In the genomic region with DNA sequence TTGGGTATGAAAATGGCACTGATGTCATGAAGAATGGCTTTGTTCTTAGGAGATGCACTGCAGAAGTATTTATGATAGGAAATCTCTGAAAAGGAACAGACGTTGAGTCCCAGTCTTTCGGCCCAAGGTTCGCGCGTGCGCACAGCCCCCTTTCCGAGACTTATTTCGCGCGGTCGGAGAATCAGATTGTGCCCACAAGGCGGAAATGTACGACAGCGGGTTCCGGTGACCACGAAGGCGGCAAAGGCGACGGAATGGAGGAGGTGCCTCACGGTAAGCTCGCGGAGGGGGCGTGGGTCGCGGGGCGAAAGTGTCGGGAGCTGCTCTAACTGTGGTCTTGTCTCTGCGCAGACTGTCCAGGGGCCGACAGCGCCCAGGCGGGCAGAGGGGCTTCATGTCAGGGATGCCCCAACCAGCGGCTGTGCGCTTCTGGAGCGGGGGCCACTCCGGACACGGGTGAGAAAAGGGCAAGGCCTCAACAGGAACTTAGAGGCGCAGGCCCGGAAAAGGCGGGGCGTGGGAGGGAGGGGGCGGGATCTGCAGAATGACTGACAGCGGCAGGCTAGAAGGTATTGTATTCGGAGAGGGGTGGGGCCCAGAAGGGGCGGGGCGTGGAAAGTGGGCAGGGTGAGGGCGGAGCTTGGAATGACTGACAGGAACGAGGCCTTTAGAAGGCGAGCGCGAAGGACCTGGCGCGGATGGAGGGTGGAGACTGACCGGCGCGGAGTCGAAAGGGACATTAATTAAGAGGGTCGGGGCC, we compare ENCODE assay signal across 1 cellular context.
A peak's percentile ranks its signal among the peaks of the same experiment; 100 is the strongest.
TF ChIP-seq lines count a peak whose summit lies in the region.

Gene NUBP1, plus strand, starts transcription at position 233 of the 760 bp plus-strand sequence. Its CDS starts 22 bp downstream, at position 255.

TF ChIP-seq in K562, 482 proteins besides CTCF, POLR2A, EP300 and RAD21 (continued from another document and continues in another):
- TF ChIP-seq CHD7 (IDR thresholded peaks at IDR 0.05; ENCODE audit: low read depth, low read length) = no peak
- no peak for TF ChIP-seq GTF2F1 (IDR thresholded peaks at IDR 0.05; ENCODE audit: low read depth, low read length)
- no peak for TF ChIP-seq ZNF347 (CRISPR knock-in tag; IDR thresholded peaks at IDR 0.05; ENCODE audit: low read depth)
- TF ChIP-seq ZNF197 (CRISPR knock-in tag; IDR thresholded peaks at IDR 0.05; ENCODE audit: low read depth) = no peak
- peak; percentile 86 for TF ChIP-seq MAX (CRISPR knock-in tag; IDR thresholded peaks at IDR 0.05)
- no peak for TF ChIP-seq SOX6 (IDR thresholded peaks at IDR 0.05)
- TF ChIP-seq, protein P1, sequence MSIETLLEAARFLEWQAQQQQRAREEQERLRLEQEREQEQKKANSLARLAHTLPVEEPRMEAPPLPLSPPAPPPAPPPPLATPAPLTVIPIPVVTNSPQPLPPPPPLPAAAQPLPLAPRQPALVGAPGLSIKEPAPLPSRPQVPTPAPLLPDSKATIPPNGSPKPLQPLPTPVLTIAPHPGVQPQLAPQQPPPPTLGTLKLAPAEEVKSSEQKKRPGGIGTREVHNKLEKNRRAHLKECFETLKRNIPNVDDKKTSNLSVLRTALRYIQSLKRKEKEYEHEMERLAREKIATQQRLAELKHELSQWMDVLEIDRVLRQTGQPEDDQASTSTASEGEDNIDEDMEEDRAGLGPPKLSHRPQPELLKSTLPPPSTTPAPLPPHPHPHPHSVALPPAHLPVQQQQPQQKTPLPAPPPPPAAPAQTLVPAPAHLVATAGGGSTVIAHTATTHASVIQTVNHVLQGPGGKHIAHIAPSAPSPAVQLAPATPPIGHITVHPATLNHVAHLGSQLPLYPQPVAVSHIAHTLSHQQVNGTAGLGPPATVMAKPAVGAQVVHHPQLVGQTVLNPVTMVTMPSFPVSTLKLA (conservative IDR thresholded peaks at IDR 0.05) = peak; percentile 67 to 87; a peak in 3 of 4 replicates
- TF ChIP-seq, protein P2, sequence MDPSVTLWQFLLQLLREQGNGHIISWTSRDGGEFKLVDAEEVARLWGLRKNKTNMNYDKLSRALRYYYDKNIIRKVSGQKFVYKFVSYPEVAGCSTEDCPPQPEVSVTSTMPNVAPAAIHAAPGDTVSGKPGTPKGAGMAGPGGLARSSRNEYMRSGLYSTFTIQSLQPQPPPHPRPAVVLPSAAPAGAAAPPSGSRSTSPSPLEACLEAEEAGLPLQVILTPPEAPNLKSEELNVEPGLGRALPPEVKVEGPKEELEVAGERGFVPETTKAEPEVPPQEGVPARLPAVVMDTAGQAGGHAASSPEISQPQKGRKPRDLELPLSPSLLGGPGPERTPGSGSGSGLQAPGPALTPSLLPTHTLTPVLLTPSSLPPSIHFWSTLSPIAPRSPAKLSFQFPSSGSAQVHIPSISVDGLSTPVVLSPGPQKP (CRISPR knock-in tag; IDR thresholded peaks at IDR 0.05) = no peak
- TF ChIP-seq HSF4 (CRISPR knock-in tag; IDR thresholded peaks at IDR 0.05; ENCODE audit: borderline replicate concordance) = no peak
- TF ChIP-seq ERF (CRISPR knock-in tag; IDR thresholded peaks at IDR 0.05) = peak; percentile 68; the same call in 1 of the 2 replicates
- no peak for TF ChIP-seq TCF7 (IDR thresholded peaks at IDR 0.05; ENCODE audit: borderline replicate concordance)
- no peak for TF ChIP-seq NONO (IDR thresholded peaks at IDR 0.05; ENCODE audit: low read depth in 2 of 2, low read length in 1 of 2)
- TF ChIP-seq, protein P3, sequence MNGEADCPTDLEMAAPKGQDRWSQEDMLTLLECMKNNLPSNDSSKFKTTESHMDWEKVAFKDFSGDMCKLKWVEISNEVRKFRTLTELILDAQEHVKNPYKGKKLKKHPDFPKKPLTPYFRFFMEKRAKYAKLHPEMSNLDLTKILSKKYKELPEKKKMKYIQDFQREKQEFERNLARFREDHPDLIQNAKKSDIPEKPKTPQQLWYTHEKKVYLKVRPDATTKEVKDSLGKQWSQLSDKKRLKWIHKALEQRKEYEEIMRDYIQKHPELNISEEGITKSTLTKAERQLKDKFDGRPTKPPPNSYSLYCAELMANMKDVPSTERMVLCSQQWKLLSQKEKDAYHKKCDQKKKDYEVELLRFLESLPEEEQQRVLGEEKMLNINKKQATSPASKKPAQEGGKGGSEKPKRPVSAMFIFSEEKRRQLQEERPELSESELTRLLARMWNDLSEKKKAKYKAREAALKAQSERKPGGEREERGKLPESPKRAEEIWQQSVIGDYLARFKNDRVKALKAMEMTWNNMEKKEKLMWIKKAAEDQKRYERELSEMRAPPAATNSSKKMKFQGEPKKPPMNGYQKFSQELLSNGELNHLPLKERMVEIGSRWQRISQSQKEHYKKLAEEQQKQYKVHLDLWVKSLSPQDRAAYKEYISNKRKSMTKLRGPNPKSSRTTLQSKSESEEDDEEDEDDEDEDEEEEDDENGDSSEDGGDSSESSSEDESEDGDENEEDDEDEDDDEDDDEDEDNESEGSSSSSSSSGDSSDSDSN (IDR thresholded peaks at IDR 0.05; ENCODE audit: borderline replicate concordance in 1 of 2, low read depth in 2 of 2, low read length in 2 of 2) = no peak
- TF ChIP-seq SMAD4 (CRISPR knock-in tag; conservative IDR thresholded peaks at IDR 0.05) = 0 out of 2 replicates have a peak, but pooled peaks have one; percentile 23
- no peak for TF ChIP-seq PPARD (CRISPR knock-in tag; IDR thresholded peaks at IDR 0.05)
- TF ChIP-seq ZNF764 (CRISPR knock-in tag; IDR thresholded peaks at IDR 0.05; ENCODE audit: low read depth) = 0 out of 2 replicates have a peak, but pooled peaks have one; percentile 13
- TF ChIP-seq, protein P4, sequence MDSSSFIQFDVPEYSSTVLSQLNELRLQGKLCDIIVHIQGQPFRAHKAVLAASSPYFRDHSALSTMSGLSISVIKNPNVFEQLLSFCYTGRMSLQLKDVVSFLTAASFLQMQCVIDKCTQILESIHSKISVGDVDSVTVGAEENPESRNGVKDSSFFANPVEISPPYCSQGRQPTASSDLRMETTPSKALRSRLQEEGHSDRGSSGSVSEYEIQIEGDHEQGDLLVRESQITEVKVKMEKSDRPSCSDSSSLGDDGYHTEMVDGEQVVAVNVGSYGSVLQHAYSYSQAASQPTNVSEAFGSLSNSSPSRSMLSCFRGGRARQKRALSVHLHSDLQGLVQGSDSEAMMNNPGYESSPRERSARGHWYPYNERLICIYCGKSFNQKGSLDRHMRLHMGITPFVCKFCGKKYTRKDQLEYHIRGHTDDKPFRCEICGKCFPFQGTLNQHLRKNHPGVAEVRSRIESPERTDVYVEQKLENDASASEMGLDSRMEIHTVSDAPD (CRISPR knock-in tag; IDR thresholded peaks at IDR 0.05) = no peak
- TF ChIP-seq GATAD2B (IDR thresholded peaks at IDR 0.05; ENCODE audit: borderline replicate concordance) = no peak
- TF ChIP-seq, protein P5, sequence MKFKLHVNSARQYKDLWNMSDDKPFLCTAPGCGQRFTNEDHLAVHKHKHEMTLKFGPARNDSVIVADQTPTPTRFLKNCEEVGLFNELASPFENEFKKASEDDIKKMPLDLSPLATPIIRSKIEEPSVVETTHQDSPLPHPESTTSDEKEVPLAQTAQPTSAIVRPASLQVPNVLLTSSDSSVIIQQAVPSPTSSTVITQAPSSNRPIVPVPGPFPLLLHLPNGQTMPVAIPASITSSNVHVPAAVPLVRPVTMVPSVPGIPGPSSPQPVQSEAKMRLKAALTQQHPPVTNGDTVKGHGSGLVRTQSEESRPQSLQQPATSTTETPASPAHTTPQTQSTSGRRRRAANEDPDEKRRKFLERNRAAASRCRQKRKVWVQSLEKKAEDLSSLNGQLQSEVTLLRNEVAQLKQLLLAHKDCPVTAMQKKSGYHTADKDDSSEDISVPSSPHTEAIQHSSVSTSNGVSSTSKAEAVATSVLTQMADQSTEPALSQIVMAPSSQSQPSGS (CRISPR knock-in tag; IDR thresholded peaks at IDR 0.05) = no peak
- TF ChIP-seq ZKSCAN3 (CRISPR knock-in tag; IDR thresholded peaks at IDR 0.05) = no peak
- no peak for TF ChIP-seq STAT5A (IDR thresholded peaks at IDR 0.05; ENCODE audit: borderline replicate concordance, low read length)
- TF ChIP-seq CTBP1 (IDR thresholded peaks at IDR 0.05; ENCODE audit: borderline replicate concordance) = peak; percentile 70; the same call in 1 of the 2 replicates
- TF ChIP-seq NFE2 (IDR thresholded peaks at IDR 0.05; ENCODE audit: low read depth) = no peak
- TF ChIP-seq POLR2AphosphoS5 (IDR thresholded peaks at IDR 0.05; ENCODE audit: control insufficient read depth, insufficient read depth, low read depth, low read length) = peak; percentile 86; the same call in 1 of the 2 replicates
- no peak for TF ChIP-seq RBM39 (optimal IDR thresholded peaks at IDR 0.05; ENCODE audit: low read depth, low read length)
- no peak for TF ChIP-seq ZNF23 (CRISPR knock-in tag; IDR thresholded peaks at IDR 0.05)
- TF ChIP-seq GTF2E2 (tag; IDR thresholded peaks at IDR 0.05) = no peak
- TF ChIP-seq ZNF436 (CRISPR knock-in tag; IDR thresholded peaks at IDR 0.05) = no peak
- TF ChIP-seq, protein P6, sequence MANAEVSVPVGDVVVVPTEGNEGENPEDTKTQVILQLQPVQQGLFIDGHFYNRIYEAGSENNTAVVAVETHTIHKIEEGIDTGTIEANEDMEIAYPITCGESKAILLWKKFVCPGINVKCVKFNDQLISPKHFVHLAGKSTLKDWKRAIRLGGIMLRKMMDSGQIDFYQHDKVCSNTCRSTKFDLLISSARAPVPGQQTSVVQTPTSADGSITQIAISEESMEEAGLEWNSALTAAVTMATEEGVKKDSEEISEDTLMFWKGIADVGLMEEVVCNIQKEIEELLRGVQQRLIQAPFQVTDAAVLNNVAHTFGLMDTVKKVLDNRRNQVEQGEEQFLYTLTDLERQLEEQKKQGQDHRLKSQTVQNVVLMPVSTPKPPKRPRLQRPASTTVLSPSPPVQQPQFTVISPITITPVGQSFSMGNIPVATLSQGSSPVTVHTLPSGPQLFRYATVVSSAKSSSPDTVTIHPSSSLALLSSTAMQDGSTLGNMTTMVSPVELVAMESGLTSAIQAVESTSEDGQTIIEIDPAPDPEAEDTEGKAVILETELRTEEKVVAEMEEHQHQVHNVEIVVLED (CRISPR knock-in tag; IDR thresholded peaks at IDR 0.05) = peak; percentile 35
- TF ChIP-seq JUND (IDR thresholded peaks at IDR 0.05; ENCODE audit: borderline replicate concordance, low read depth, low read length) = peak; percentile 38
- no peak; the same call in 2 of the 3 replicates for TF ChIP-seq JUND (tag; IDR thresholded peaks at IDR 0.05; ENCODE audit: borderline replicate concordance, low read depth, low read length)
- peak; percentile 74 for TF ChIP-seq TAF9B (IDR thresholded peaks at IDR 0.05; ENCODE audit: partially characterized antibody)
- TF ChIP-seq RBM14 (IDR thresholded peaks at IDR 0.05; ENCODE audit: borderline replicate concordance, insufficient read depth, low read depth, low read length) = no peak
- no peak for TF ChIP-seq TAL1 (IDR thresholded peaks at IDR 0.05)
